1 cellular context compared by ENCODE assay signal in genomic region chr11:102062106-102062505, GRCh38.
TF ChIP-seq lines count a peak whose summit lies in the region.

No MANE protein-coding gene starts in this region.

TF ChIP-seq in HepG2, 621 proteins besides CTCF, POLR2A, EP300 and RAD21:
- TF ChIP-seq ZNF282 (IDR thresholded peaks at IDR 0.05; ENCODE audit: partially characterized antibody): no peak
- TF ChIP-seq BRD4 (CRISPR knock-in tag; IDR thresholded peaks at IDR 0.05): no peak
- TF ChIP-seq MAFG (CRISPR knock-in tag; IDR thresholded peaks at IDR 0.05): no peak
- peak; percentile 91 for TF ChIP-seq ZNF12 (CRISPR knock-in tag; IDR thresholded peaks at IDR 0.05)
- TF ChIP-seq CEBPB (IDR thresholded peaks at IDR 0.05; ENCODE audit: borderline replicate concordance, low read depth, low read length): no peak
